ENCODE assay signal across 19 cellular contexts in genomic region chr13:44015808-44016207, GRCh38.
"Had no signal": no experiment of that assay in that cellular context is flagged by ENCODE, and none has a peak within 500 bp of the region (broad histone marks: within the 10 kb centered on the region; RNA-seq: fewer than 3 reads in every experiment).

No MANE protein-coding gene starts in this region.

- H3K9me3 ChIP-seq: gastrocnemius medialis, upper lobe of left lung had no signal

- H3K27me3 ChIP-seq: gastrocnemius medialis, upper lobe of left lung had no signal

- H3K4me3 Mint-ChIP-seq: activated CD8-positive, alpha-beta T cell treated with anti-CD3 and anti-CD28 coated beads, Interleukin-2, amount 10 ng/mL, durations not matched to agents 7 days and 5 days; naive thymus-derived CD4-positive, alpha-beta T cell had no signal

- H3K27me3 Mint-ChIP-seq: naive thymus-derived CD4-positive, alpha-beta T cell had no signal

- H3K4me3 ChIP-seq: coronary artery, gastrocnemius medialis, lung, upper lobe of left lung had no signal

- H3K9me3 Mint-ChIP-seq: activated naive CD4-positive, alpha-beta T cell treated with anti-CD3 and anti-CD28 coated beads, Interleukin-2, amount 50 U/mL, for 72 hours; naive thymus-derived CD4-positive, alpha-beta T cell had no signal

- ATAC-seq: activated CD8-positive, alpha-beta T cell treated with anti-CD3 and anti-CD28 coated beads, Interleukin-2, amount 10 ng/mL, durations not matched to agents 7 days and 5 days; activated naive CD4-positive, alpha-beta T cell treated with anti-CD3 and anti-CD28 coated beads, Interleukin-2, amount 50 U/mL, for 72 hours; esophagus mucosa; gastrocnemius medialis; left lobe of liver; naive thymus-derived CD4-positive, alpha-beta T cell; stimulated activated naive CD8-positive, alpha-beta T cell treated with anti-CD3 and anti-CD28 coated beads, Interleukin-15, Interleukin-2, amounts not matched to agents 100 U/mL and 50 U/mL, for 24 hours had no signal

- H3K27ac ChIP-seq: coronary artery had no signal

- H3K27ac Mint-ChIP-seq: activated CD8-positive, alpha-beta T cell treated with anti-CD3 and anti-CD28 coated beads, Interleukin-2, amount 10 ng/mL, durations not matched to agents 7 days and 5 days; activated naive CD4-positive, alpha-beta T cell treated with anti-CD3 and anti-CD28 coated beads, Interleukin-2, amount 50 U/mL, for 72 hours had no signal

- DNase-seq: activated CD4-positive, alpha-beta T cell treated with anti-CD3 and anti-CD28 coated beads for 1 hour; activated CD4-positive, alpha-beta T cell treated with anti-CD3 and anti-CD28 coated beads, Interleukin-2, amount 50 U/mL, for 1 hour; activated CD8-positive, alpha-beta T cell treated with anti-CD3 and anti-CD28 coated beads, Interleukin-2, amount 10 ng/mL, durations not matched to agents 7 days and 5 days; activated T-cell treated with anti-CD3 and anti-CD28 coated beads, Interleukin-2, amount 50 U/mL, for 1 hour; cerebellar nuclear complex; effector CD4-positive, alpha-beta T cell; gastrocnemius medialis; naive thymus-derived CD4-positive, alpha-beta T cell; retina; stimulated activated CD4-positive, alpha-beta T cell treated with anti-CD3 and anti-CD28 coated beads, Interleukin-12 subunit alpha, Interleukin-12 subunit beta, amount 100 ng/mL, for 4 hours; stimulated activated CD4-positive, alpha-beta T cell treated with anti-CD3 and anti-CD28 coated beads, Interleukin-4, amount 100 ng/mL, for 4 hours; stimulated activated naive CD8-positive, alpha-beta T cell treated with anti-CD3 and anti-CD28 coated beads, Interleukin-15, Interleukin-2, amounts not matched to agents 100 U/mL and 50 U/mL, for 24 hours; T-helper 9 cell; upper lobe of left lung had no signal

- H3K36me3 Mint-ChIP-seq: activated naive CD4-positive, alpha-beta T cell treated with anti-CD3 and anti-CD28 coated beads, Interleukin-2, amount 50 U/mL, for 72 hours; naive thymus-derived CD4-positive, alpha-beta T cell had no signal

- H3K36me3 ChIP-seq: gastrocnemius medialis, upper lobe of left lung had no signal
